8 cellular contexts compared by ENCODE assay signal in the genomic region with DNA sequence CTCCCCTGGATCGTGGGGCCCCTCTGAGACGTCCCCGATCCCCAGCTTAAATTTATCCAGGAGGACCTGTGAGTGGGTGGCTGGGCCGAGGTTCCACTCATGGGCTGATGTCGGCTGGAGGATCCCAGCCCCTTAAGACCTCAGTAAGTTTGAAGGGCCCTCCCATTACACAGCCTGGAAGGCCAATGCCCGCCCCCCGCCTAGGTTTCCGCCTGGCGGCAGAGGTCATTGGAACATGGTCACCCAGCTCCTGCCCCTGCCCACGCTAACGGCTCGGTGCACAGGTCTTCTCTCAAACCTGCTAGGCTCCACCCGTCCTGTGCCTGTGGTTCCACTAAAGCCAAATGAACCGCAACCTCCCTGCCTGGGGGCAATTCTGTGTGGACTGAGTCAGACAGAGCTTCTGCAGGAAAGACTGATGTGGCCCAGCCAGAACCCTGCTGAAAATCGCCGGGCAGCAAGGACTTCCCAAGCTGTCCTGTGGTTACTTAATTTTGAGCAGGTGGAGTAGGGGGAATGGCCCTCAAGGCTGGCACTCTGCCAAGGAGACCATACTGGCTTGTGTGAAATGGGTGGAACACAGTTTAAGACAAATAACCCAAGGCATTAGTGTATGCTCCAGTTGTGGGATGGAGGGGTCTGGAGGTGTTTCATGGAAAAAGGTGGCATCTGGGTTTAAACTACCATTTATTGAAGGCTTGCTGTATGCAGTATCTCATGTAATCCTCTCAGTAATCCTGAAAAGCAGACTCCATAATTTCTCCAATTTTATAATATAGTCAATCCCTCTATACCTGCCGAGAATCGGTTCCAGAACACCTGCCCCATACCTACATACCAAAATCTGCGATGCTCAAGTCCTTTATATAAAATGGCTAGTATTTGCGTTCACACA. TPM values are rescaled to one million over a fixed set of nuclear protein-coding genes. Genes with fewer than 3 reads are reported as not detected.
DNase-seq lines count a peak whose midpoint lies in the region; ATAC-seq, FAIRE-seq and TF ChIP-seq lines count a peak whose summit lies in the region.

No MANE protein-coding gene starts in this region.

- peak overlapping the region; percentile 74 for H3K4me3 Mint-ChIP-seq in activated naive CD4-positive, alpha-beta T cell treated with anti-CD3 and anti-CD28 coated beads for 36 hours
- H3K4me3 Mint-ChIP-seq in progenitor cell of endocrine pancreas (ENCODE audit: low read depth) = peak overlapping the region; percentile 87

- FAIRE-seq in RCC 7860 (lab: Jason Lieb, UNC) = peak; percentile 89

- H3K27ac Mint-ChIP-seq in activated naive CD4-positive, alpha-beta T cell treated with anti-CD3 and anti-CD28 coated beads for 36 hours = no peak overlapping the region
- H3K27ac Mint-ChIP-seq in progenitor cell of endocrine pancreas = peak overlapping the region; percentile 94

- CTCF ChIA-PET in activated naive CD4-positive, alpha-beta T cell treated with anti-CD3 and anti-CD28 coated beads for 36 hours (lab: Charles Lee) = interaction anchor here (0.5 to 1.2 kb wide), 2 partner anchors 9 to 68 kb away, joined by 3 read pairs; no protein-coding TSS in a partner anchor

- no peak for TF ChIP-seq CTCF in progenitor cell of endocrine pancreas (IDR thresholded peaks at IDR 0.05; ENCODE audit: unreplicated experiment)

- no peaks in the 10 kb centered on the region for H3K9me3 Mint-ChIP-seq in activated naive CD4-positive, alpha-beta T cell treated with anti-CD3 and anti-CD28 coated beads for 36 hours
- peaks cover 4% of the 10 kb centered on the region for H3K9me3 Mint-ChIP-seq in progenitor cell of endocrine pancreas (ENCODE audit: low read depth)

- peaks cover 21% of the 10 kb centered on the region for H3K4me1 Mint-ChIP-seq in activated naive CD4-positive, alpha-beta T cell treated with anti-CD3 and anti-CD28 coated beads for 36 hours (ENCODE audit: low read depth)
- H3K4me1 Mint-ChIP-seq in progenitor cell of endocrine pancreas (ENCODE audit: low read depth) = peaks cover 27% of the 10 kb centered on the region

- peak; percentile 5 for ATAC-seq in GM18867 (IDR thresholded peaks at IDR 0.05; ENCODE audit: unreplicated experiment)
- peak; percentile 10 for ATAC-seq in HG03520 (IDR thresholded peaks at IDR 0.05; ENCODE audit: unreplicated experiment)
- no peak for ATAC-seq in GM21360 (IDR thresholded peaks at IDR 0.05; ENCODE audit: unreplicated experiment)

- no peaks in the 10 kb centered on the region for H3K27me3 Mint-ChIP-seq in activated naive CD4-positive, alpha-beta T cell treated with anti-CD3 and anti-CD28 coated beads for 36 hours (ENCODE audit: low read depth)
- peaks cover 6% of the 10 kb centered on the region for H3K27me3 Mint-ChIP-seq in progenitor cell of endocrine pancreas

- intact Hi-C loops in activated naive CD4-positive, alpha-beta T cell treated with anti-CD3 and anti-CD28 coated beads for 36 hours (cut with micrococcal nuclease) = loop anchor here (1.0 to 10.0 kb wide), 9 partner anchors 37 to 1493 kb away; partner anchors contain the start of genes C12orf75, HCFC2, HSP90B1 and NFYB
- intact Hi-C loops in head of caudate nucleus (cut with DNase I) = no loop called here

- peaks cover 5% of the 10 kb centered on the region for H3K36me3 Mint-ChIP-seq in activated naive CD4-positive, alpha-beta T cell treated with anti-CD3 and anti-CD28 coated beads for 36 hours (ENCODE audit: low read depth)
- H3K36me3 Mint-ChIP-seq in progenitor cell of endocrine pancreas (ENCODE audit: insufficient read depth) = peaks cover 3% of the 10 kb centered on the region

- DNase-seq in 8988T = peak; percentile 58
- DNase-seq in RCC 7860 (ENCODE audit: low spot score) = peak; percentile 93
- peak; percentile 31 for DNase-seq in activated naive CD4-positive, alpha-beta T cell treated with anti-CD3 and anti-CD28 coated beads for 36 hours
- peak in 26 of 42 donors; percentile 3 to 52 (median 17) for DNase-seq in head of caudate nucleus
- peak; percentile 23 for DNase-seq in progenitor cell of endocrine pancreas (ENCODE audit: low spot score, unreplicated experiment)

RNA-seq across cellular contexts. Expression of gene NT5DC3, which starts 0.9 kb away (rescaled TPM):
- 1 to 10 TPM; 6.0 to 6.4 TPM for total RNA-seq in activated naive CD4-positive, alpha-beta T cell treated with anti-CD3 and anti-CD28 coated beads for 36 hours
- total RNA-seq in progenitor cell of endocrine pancreas = 13.9 and 15.4 TPM in 2 replicates

Comparison
In these comparisons a context has a peak if more than half of its experiments do, and no peak if none do; other contexts are left out.
1. DNase-seq: peak in every context shown above with its lines; median percentile 93 in RCC 7860; 58 in 8988T; 31 in activated naive CD4-positive, alpha-beta T cell treated with anti-CD3 and anti-CD28 coated beads for 36 hours; 23 in progenitor cell of endocrine pancreas; 17 in head of caudate nucleus.